17 cellular contexts compared by ENCODE assay signal in genomic region chr7:130853503-130854279, GRCh38.
A peak's percentile ranks its signal among the peaks of the same experiment; 100 is the strongest.
DNase-seq lines count a peak whose midpoint lies in the region; ATAC-seq and TF ChIP-seq lines count a peak whose summit lies in the region.
"Had no signal": no experiment of that assay in that cellular context is flagged by ENCODE, and none has a peak within 500 bp of the region (broad histone marks: within the 10 kb centered on the region; RNA-seq: fewer than 3 reads in every experiment).

No MANE protein-coding gene starts in this region.

- ATAC-seq in GM19452 (IDR thresholded peaks at IDR 0.05; ENCODE audit: unreplicated experiment): no peak

- DNase-seq in GM04503 (ENCODE audit: low read depth) (peak; percentile 81), NCI-H460 (ENCODE audit: extremely low read depth, low read depth) (peak; percentile 54), epithelial cell of esophagus (ENCODE audit: low read depth) (peak; percentile 95), skeletal muscle cell (ENCODE audit: low read depth) (peak; percentile 39), NCI-H187 (lab: John Stamatoyannopoulos, UW) (no peak)
- no peak for DNase-seq in activated effector memory CD4-positive, alpha-beta T cell treated with anti-CD3 and anti-CD28 coated beads, Interleukin-2, amount 50 U/mL, for 16 hours
- DNase-seq in activated CD4-positive, CD25-positive, alpha-beta regulatory T cell treated with anti-CD3 and anti-CD28 coated beads, Interleukin-2, amount 50 U/mL, for 72 hours: no peak
- DNase-seq: activated CD4-positive, alpha-beta T cell treated with anti-CD3 and anti-CD28 coated beads for 1 hour; effector memory CD4-positive, alpha-beta T cell; KBM-7; NCI-H2029; NCI-H82; spleen had no signal

- no peak for TF ChIP-seq CTCF in epithelial cell of esophagus (IDR thresholded peaks at IDR 0.05; ENCODE audit: insufficient read depth, low read depth, low read length, missing control alignments)

- H3K4me3 ChIP-seq in epithelial cell of esophagus (ENCODE audit: low read length) (no peak overlapping the region), skeletal muscle cell (ENCODE audit: low read depth, low read length) (no peak overlapping the region)
- H3K4me3 ChIP-seq: HAP-1, neural progenitor cell, spleen, thoracic aorta had no signal

Comparison
In these comparisons a context has a peak if more than half of its experiments do, and no peak if none do; other contexts are left out.
1. DNase-seq: peak in GM04503 (single experiment), NCI-H460 (single experiment), epithelial cell of esophagus (single experiment) and skeletal muscle cell (single experiment); none in NCI-H187 (0 of 2), activated effector memory CD4-positive, alpha-beta T cell treated with anti-CD3 and anti-CD28 coated beads, Interleukin-2, amount 50 U/mL, for 16 hours (single experiment) and activated CD4-positive, CD25-positive, alpha-beta regulatory T cell treated with anti-CD3 and anti-CD28 coated beads, Interleukin-2, amount 50 U/mL, for 72 hours (single experiment).